ENCODE assay signal across 9 cellular contexts in genomic region chr5:111229871-111230812, GRCh38. TPM values are rescaled to one million over a fixed set of nuclear protein-coding genes. Genes with fewer than 3 reads are reported as not detected.
A peak's percentile ranks its signal among the peaks of the same experiment; 100 is the strongest.
DNase-seq lines count a peak whose midpoint lies in the region; ATAC-seq and TF ChIP-seq lines count a peak whose summit lies in the region.
"Had no signal": no experiment of that assay in that cellular context is flagged by ENCODE, and none has a peak within 500 bp of the region (broad histone marks: within the 10 kb centered on the region; RNA-seq: fewer than 3 reads in every experiment).

No MANE protein-coding gene starts in this region.

- H3K27ac Mint-ChIP-seq in naive thymus-derived CD4-positive, alpha-beta T cell: peak overlapping the region; percentile 93 to 100 (median 98)

- peaks cover 0 to 3% (median 0%) of the 10 kb centered on the region in 11 donors for H3K9me3 Mint-ChIP-seq in naive thymus-derived CD4-positive, alpha-beta T cell

- H4K20me1 ChIP-seq in Loucy (ENCODE audit: insufficient read depth, low read length, poor library complexity, severe bottlenecking) (peaks cover 3% of the 10 kb centered on the region), PC-3 (ENCODE audit: low read length) (no peaks in the 10 kb centered on the region)

- BruUV-seq in PC-3 (replicated peaks; lab: Mats Ljungman, UMichigan): no TSS peak

- H3F3A ChIP-seq in Loucy (ENCODE audit: low read depth) (peaks cover 8% of the 10 kb centered on the region; the same call in 1 of the 2 replicates), PC-3 (ENCODE audit: low read length, unreplicated experiment) (no peaks in the 10 kb centered on the region)

- ATAC-seq in GM18870 (IDR thresholded peaks at IDR 0.05; ENCODE audit: unreplicated experiment): peak; percentile 33
- peak; percentile 39 for ATAC-seq in GM21786 (IDR thresholded peaks at IDR 0.05; ENCODE audit: unreplicated experiment)
- peak; percentile 73 for ATAC-seq in naive thymus-derived CD4-positive, alpha-beta T cell
- ATAC-seq in PC-3: no peak
- ATAC-seq in sciatic nerve: no peak
- ATAC-seq: left lung had no signal

- TF ChIP-seq CTCF in Loucy (conservative IDR thresholded peaks at IDR 0.05; ENCODE audit: low read length) (no peak), PC-3 (conservative IDR thresholded peaks at IDR 0.05; ENCODE audit: low read depth, low read length) (no peak)

- H3K9me3 ChIP-seq in Loucy (ENCODE audit: insufficient read depth, low read depth, low read length): no peaks in the 10 kb centered on the region
- H3K9me3 ChIP-seq in naive thymus-derived CD4-positive, alpha-beta T cell (ENCODE audit: control insufficient read depth in 2 of 3, low read length in 3 of 3): no peaks in the 10 kb centered on the region
- H3K9me3 ChIP-seq in PC-3 (ENCODE audit: low read length): no peaks in the 10 kb centered on the region
- H3K9me3 ChIP-seq: left lung had no signal

- peaks cover 6 to 53% (median 20%) of the 10 kb centered on the region in 5 donors for H3K36me3 Mint-ChIP-seq in naive thymus-derived CD4-positive, alpha-beta T cell

- H3K4me3 Mint-ChIP-seq in naive thymus-derived CD4-positive, alpha-beta T cell: peak overlapping the region; percentile 79 to 98 (median 90)

- H3K27me3 Mint-ChIP-seq in naive thymus-derived CD4-positive, alpha-beta T cell: no peaks in the 10 kb centered on the region

- peaks cover 38 to 78% (median 73%) of the 10 kb centered on the region in 7 donors for H3K4me1 Mint-ChIP-seq in naive thymus-derived CD4-positive, alpha-beta T cell

- intact Hi-C loops in naive thymus-derived CD4-positive, alpha-beta T cell (cut with micrococcal nuclease): loop anchor here (1.0 to 10.0 kb wide), 11 partner anchors 7 to 1818 kb away; partner anchors contain the start of genes SLC25A46 (in 2 of the 2) and NREP (in 1 of the 2)
- intact Hi-C loops in PC-3 (cut with micrococcal nuclease): no loop called here
- intact Hi-C loops in sciatic nerve (cut with DNase I): no loop called here

- H3K4me3 ChIP-seq in Loucy (ENCODE audit: low read length, poor library complexity, severe bottlenecking) (peak overlapping the region; percentile 83), PC-3 (ENCODE audit: low read length) (no peak overlapping the region)
- H3K4me3 ChIP-seq in naive thymus-derived CD4-positive, alpha-beta T cell (ENCODE audit: low read length): peak overlapping the region; percentile 37
- H3K4me3 ChIP-seq: left lung had no signal

- peaks cover 78% of the 10 kb centered on the region for H3K4me1 ChIP-seq in Loucy (ENCODE audit: insufficient read depth, low read length, poor library complexity, severe bottlenecking)
- H3K4me1 ChIP-seq in naive thymus-derived CD4-positive, alpha-beta T cell (ENCODE audit: control insufficient read depth in 2 of 2, insufficient read depth in 2 of 2, low read length in 2 of 2): peaks cover 64 to 83% of the 10 kb centered on the region in 2 donors
- no peaks in the 10 kb centered on the region for H3K4me1 ChIP-seq in PC-3 (ENCODE audit: insufficient read depth, low read length)
- H3K4me1 ChIP-seq: left lung had no signal

- H3K9me2 ChIP-seq in Loucy (replicated peaks; ENCODE audit: low read depth, low read length): no peaks in the 10 kb centered on the region
- H3K9me2 ChIP-seq in PC-3 (replicated peaks; ENCODE audit: low read length): no peaks in the 10 kb centered on the region

- CTCF ChIA-PET in naive thymus-derived CD4-positive, alpha-beta T cell (lab: Charles Lee): interaction anchor here (0.6 to 2.2 kb wide), 9 partner anchors 11 to 931 kb away, joined by 3 to 9 read pairs (median 4); no protein-coding TSS in a partner anchor
- CTCF ChIA-PET in PC-3 (lab: Charles Lee): interaction anchor here (0.6 kb wide), 1 partner anchor 582 kb away, joined by 4 read pairs; no protein-coding TSS in a partner anchor

- POLR2A ChIA-PET in naive thymus-derived CD4-positive, alpha-beta T cell (lab: Charles Lee): interaction anchor here (0.9 to 13.1 kb wide), 13 partner anchors 4 to 1821 kb away, joined by 3 to 207 read pairs (median 5); partner anchors contain the start of genes CAMK4 and PJA2
- POLR2A ChIA-PET in PC-3 (lab: Charles Lee; ENCODE audit: unreplicated experiment): no interaction called here

- H3K27me3 ChIP-seq in Loucy (ENCODE audit: insufficient read depth, low read length, poor library complexity, severe bottlenecking) (no peaks in the 10 kb centered on the region), PC-3 (ENCODE audit: low read length) (peaks cover 72% of the 10 kb centered on the region)
- H3K27me3 ChIP-seq in naive thymus-derived CD4-positive, alpha-beta T cell (ENCODE audit: control insufficient read depth in 2 of 2, insufficient read depth in 2 of 2, low read length in 2 of 2): no peaks in the 10 kb centered on the region

- peaks cover 92% of the 10 kb centered on the region for H3K79me2 ChIP-seq in Loucy (ENCODE audit: insufficient read depth, low read length)
- H3K79me2 ChIP-seq in PC-3 (ENCODE audit: low read length): no peaks in the 10 kb centered on the region

- DNase-seq in naive thymus-derived CD4-positive, alpha-beta T cell: peak in 7 of 9 donors; percentile 52 to 86 (median 79)
- DNase-seq in NCI-H526 treated with DMSO at 0.1 percent for 48 hours (lab: John Stamatoyannopoulos, UW) (no peak), PC-3 (no peak), sciatic nerve (ENCODE audit: low spot score) (no peak), NCI-H446 treated with DMSO at 0.1 percent for 48 hours (lab: John Stamatoyannopoulos, UW) (no peak)
- DNase-seq: left lung had no signal

- no peak overlapping the region for H2AFZ ChIP-seq in Loucy (ENCODE audit: low read length)
- no peak overlapping the region for H2AFZ ChIP-seq in PC-3 (ENCODE audit: low read length)

- peak overlapping the region; percentile 93 for H3K27ac ChIP-seq in naive thymus-derived CD4-positive, alpha-beta T cell (ENCODE audit: low read depth, low read length)
- H3K27ac ChIP-seq in PC-3 (ENCODE audit: low read length): no peak overlapping the region
- H3K27ac ChIP-seq: left lung had no signal

- H3K36me3 ChIP-seq in Loucy (ENCODE audit: insufficient read depth, low read length) (no peaks in the 10 kb centered on the region), PC-3 (ENCODE audit: low read depth, low read length) (no peaks in the 10 kb centered on the region)
- no peaks in the 10 kb centered on the region for H3K36me3 ChIP-seq in naive thymus-derived CD4-positive, alpha-beta T cell (ENCODE audit: control insufficient read depth in 2 of 3, insufficient read depth in 3 of 3, low read length in 3 of 3)
- H3K36me3 ChIP-seq: left lung had no signal

- H3K4me2 ChIP-seq in Loucy (ENCODE audit: low read depth, low read length, poor library complexity, severe bottlenecking) (peak overlapping the region; percentile 96), PC-3 (ENCODE audit: low read length) (no peak overlapping the region)

- H3K9ac ChIP-seq in Loucy (ENCODE audit: low read depth, low read length, poor library complexity, severe bottlenecking) (peak overlapping the region; percentile 76), PC-3 (ENCODE audit: low read length) (no peak overlapping the region)

RNA-seq across cellular contexts. Expression of gene CAMK4, which starts 6.0 kb away (rescaled TPM):
- 100 to 1,000 TPM; 118 to 366 (median 210) TPM for total RNA-seq in naive thymus-derived CD4-positive, alpha-beta T cell
- 100 to 1,000 TPM; 188 to 200 TPM for polyA plus RNA-seq in naive thymus-derived CD4-positive, alpha-beta T cell
- total RNA-seq in PC-3 (2014; rRNA removed): 0.55 and 0.69 TPM in 2 replicates
- 2.2 TPM for total RNA-seq in sciatic nerve

Comparison
In these comparisons a context has a peak if more than half of its experiments do, and no peak if none do; other contexts are left out.
1. ATAC-seq: peak in GM18870 (single experiment), GM21786 (single experiment) and naive thymus-derived CD4-positive, alpha-beta T cell (single experiment); none in PC-3 (single experiment) and sciatic nerve (single experiment).
2. DNase-seq: peak in naive thymus-derived CD4-positive, alpha-beta T cell (7 of 9); none in NCI-H526 treated with DMSO at 0.1 percent for 48 hours (single experiment), PC-3 (single experiment), sciatic nerve (single experiment) and NCI-H446 treated with DMSO at 0.1 percent for 48 hours (single experiment).
3. RNA of gene CAMK4, which starts 6.0 kb away (total RNA-seq): 118 to 366 TPM in naive thymus-derived CD4-positive, alpha-beta T cell; 2.2 TPM in sciatic nerve (single experiment) and 0.55 to 0.69 TPM in PC-3; every median in the first group is over 10 times any median in the second.
4. intact Hi-C loops: an anchor here in naive thymus-derived CD4-positive, alpha-beta T cell (1.0 to 10.0 kb wide); none called in PC-3 and sciatic nerve.